In the genomic region with DNA sequence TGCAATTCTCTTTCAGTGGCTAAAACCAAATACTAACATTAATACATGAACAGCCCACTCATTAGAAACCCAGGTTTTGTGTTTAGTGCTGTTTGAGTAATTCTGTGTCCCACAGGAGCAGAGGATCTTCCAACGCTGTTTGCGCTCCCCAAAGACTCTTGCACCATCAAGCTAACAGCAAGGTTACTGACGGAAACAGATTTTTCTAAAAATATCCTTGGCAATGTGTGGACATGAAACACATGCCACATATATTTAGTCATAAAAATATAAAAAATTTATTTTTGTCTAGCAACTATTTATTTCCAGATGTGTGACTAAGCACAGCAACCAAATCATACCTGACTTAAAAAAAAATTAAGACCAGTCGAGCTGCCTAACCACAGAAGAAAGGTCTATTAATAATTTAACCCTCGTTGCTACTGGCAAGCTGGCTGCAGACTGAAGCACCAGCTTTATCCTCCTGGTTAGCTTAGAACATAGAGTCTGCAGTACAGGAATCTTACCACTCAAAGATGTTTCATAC, we compare ENCODE assay signal across 9 cellular contexts.
DNase-seq lines count a peak whose midpoint lies in the region; ATAC-seq and TF ChIP-seq lines count a peak whose summit lies in the region.
"Had no signal": no experiment of that assay in that cellular context is flagged by ENCODE, and none has a peak within 500 bp of the region (broad histone marks: within the 10 kb centered on the region; RNA-seq: fewer than 3 reads in every experiment).

No MANE protein-coding gene starts in this region.

- peaks cover 2% of the 10 kb centered on the region for H3K4me1 Mint-ChIP-seq in T-helper 17 cell

- H3K4me3 Mint-ChIP-seq in T-helper 17 cell = no peak overlapping the region
- H3K4me3 Mint-ChIP-seq: T-helper 2 cell treated with Interferon-gamma antibody and Interleukin-4, amounts not matched to agents 5 μg/mL and 100 μg/mL, for 36 hours had no signal

- peak; percentile 80 for DNase-seq in BJ (ENCODE audit: low read depth)
- peak; percentile 93 for DNase-seq in fibroblast of the aortic adventitia (ENCODE audit: low read depth)
- DNase-seq in DMS153 (lab: John Stamatoyannopoulos, UW) = no peak
- no peak for DNase-seq in T-helper 2 cell
- DNase-seq in T-helper 17 cell = no peak
- no peak for DNase-seq in medulla oblongata (ENCODE audit: extremely low spot score)

- TF ChIP-seq CTCF in BJ (IDR thresholded peaks at IDR 0.05; ENCODE audit: insufficient read depth, low read depth, low read length) (no peak), fibroblast of the aortic adventitia (IDR thresholded peaks at IDR 0.05; ENCODE audit: insufficient read depth, low read length) (no peak)

- no peaks in the 10 kb centered on the region for H3K27me3 ChIP-seq in BJ (ENCODE audit: control insufficient read depth, insufficient read depth, low read length)

- no peaks in the 10 kb centered on the region for H3K36me3 ChIP-seq in BJ (ENCODE audit: control insufficient read depth, insufficient read depth, low read length)

- H3K4me3 ChIP-seq in BJ (ENCODE audit: low read depth, low read length) (no peak overlapping the region), fibroblast of the aortic adventitia (ENCODE audit: low read depth, low read length) (no peak overlapping the region)

- ATAC-seq in GM21367 (IDR thresholded peaks at IDR 0.05; ENCODE audit: unreplicated experiment) = peak; percentile 40
- ATAC-seq in HG03457 (IDR thresholded peaks at IDR 0.05; ENCODE audit: unreplicated experiment) = peak; percentile 73
- ATAC-seq in T-helper 17 cell = no peak

- CTCF ChIA-PET in BJ (lab: Yijun Ruan, JAX) = interaction anchor here (0.6 to 3.3 kb wide), 19 partner anchors 14 to 991 kb away, joined by 3 to 22 read pairs (median 3); no protein-coding TSS in a partner anchor

- H3K27ac Mint-ChIP-seq in T-helper 17 cell = no peak overlapping the region
- H3K27ac Mint-ChIP-seq: T-helper 2 cell treated with Interferon-gamma antibody and Interleukin-4, amounts not matched to agents 5 μg/mL and 100 μg/mL, for 36 hours had no signal

- no peaks in the 10 kb centered on the region for H3K9me3 ChIP-seq in T-helper 17 cell (ENCODE audit: control insufficient read depth, low read length, poor library complexity, severe bottlenecking)

- peaks cover 31% of the 10 kb centered on the region for H3K27me3 Mint-ChIP-seq in T-helper 17 cell

- H3K36me3 Mint-ChIP-seq in T-helper 17 cell (ENCODE audit: low read depth) = peaks cover 4% of the 10 kb centered on the region

- POLR2A ChIA-PET in BJ (lab: Charles Lee) = interaction anchor here (0.6 to 1.0 kb wide), 3 partner anchors 389 to 596 kb away, joined by 3 to 13 read pairs (median 4); no protein-coding TSS in a partner anchor

Comparison
In these comparisons a context has a peak if more than half of its experiments do, and no peak if none do; other contexts are left out.
1. DNase-seq: peak in BJ (single experiment) and fibroblast of the aortic adventitia (single experiment); none in DMS153 (single experiment), T-helper 2 cell (0 of 5), T-helper 17 cell (0 of 3) and medulla oblongata (single experiment).